ENCODE assay signal across 12 cellular contexts in the genomic region with DNA sequence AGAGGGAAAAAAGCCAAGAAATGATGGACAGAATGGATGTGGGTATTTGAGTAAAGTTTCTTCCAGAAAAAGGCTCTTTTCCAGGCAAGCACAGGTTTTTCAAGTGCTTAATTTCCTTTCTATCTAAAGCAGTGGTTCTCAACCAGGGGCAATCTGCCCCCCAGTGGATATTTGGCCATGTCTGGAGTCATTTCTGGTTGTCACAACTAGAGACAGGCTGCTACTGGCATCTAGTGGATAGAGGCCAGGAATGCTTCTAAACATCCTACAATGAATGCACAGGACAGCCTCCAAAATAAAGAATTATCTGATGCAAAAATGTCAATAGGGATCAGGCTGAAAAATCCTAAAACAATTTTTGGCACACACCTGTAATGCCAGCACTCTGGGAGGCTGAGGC. TPM values are rescaled to one million over a fixed set of nuclear protein-coding genes. Genes with fewer than 3 reads are reported as not detected.
DNase-seq lines count a peak whose midpoint lies in the region; ATAC-seq, FAIRE-seq and TF ChIP-seq lines count a peak whose summit lies in the region.
"Had no signal": no experiment of that assay in that cellular context is flagged by ENCODE, and none has a peak within 500 bp of the region (broad histone marks: within the 10 kb centered on the region; RNA-seq: fewer than 3 reads in every experiment).

No MANE protein-coding gene starts in this region.

- H3K27ac Mint-ChIP-seq in CD4-positive, CD25-positive, alpha-beta regulatory T cell: peak overlapping the region; percentile 36 to 77 (median 45)

- FAIRE-seq in H54 (lab: Jason Lieb, UNC): no peak

- no peak for ATAC-seq in CD4-positive, CD25-positive, alpha-beta regulatory T cell (ENCODE audit: low read depth in 2 of 2)
- ATAC-seq in PC-3 (peak; percentile 64), GM18498 (IDR thresholded peaks at IDR 0.05; ENCODE audit: unreplicated experiment) (no peak)

- no peak overlapping the region for H3K4me2 ChIP-seq in PC-3 (ENCODE audit: low read length)

- CTCF ChIA-PET in PC-3 (lab: Charles Lee): no interaction called here

- peak; percentile 60 for TF ChIP-seq CTCF in PC-3 (conservative IDR thresholded peaks at IDR 0.05; ENCODE audit: low read depth, low read length)

- no peak overlapping the region for H2AFZ ChIP-seq in PC-3 (ENCODE audit: low read length)

- no peaks in the 10 kb centered on the region for H3K27me3 Mint-ChIP-seq in CD4-positive, CD25-positive, alpha-beta regulatory T cell

- H3K4me3 Mint-ChIP-seq in CD4-positive, CD25-positive, alpha-beta regulatory T cell: peak overlapping the region in 1 of 4 donors; percentile 46

- peak in 2 of 3 donors; percentile 52 to 53 for DNase-seq in CD4-positive, CD25-positive, alpha-beta regulatory T cell
- DNase-seq in ELF-1 (ENCODE audit: low read depth, low spot score) (peak; percentile 15), PC-3 (peak; percentile 38), cerebellum (ENCODE audit: low spot score) (peak; percentile 72), putamen (ENCODE audit: low spot score) (no peak), NOMO-1 treated with DMSO at 0.1 percent for 48 hours (lab: John Stamatoyannopoulos, UW; ENCODE audit: unreplicated experiment) (no peak), H54 (ENCODE audit: insufficient read length, low spot score) (no peak)
- DNase-seq: GDM1; NCI-H2107; stimulated activated CD4-positive, alpha-beta T cell treated with anti-CD3 and anti-CD28 coated beads, Interleukin-4, amount 100 ng/mL, for 4 hours had no signal

- peaks cover 49% of the 10 kb centered on the region for H3K36me3 Mint-ChIP-seq in CD4-positive, CD25-positive, alpha-beta regulatory T cell

- no peak overlapping the region for H3K27ac ChIP-seq in CD4-positive, CD25-positive, alpha-beta regulatory T cell (ENCODE audit: insufficient read depth, low read length, poor library complexity, severe bottlenecking)
- H3K27ac ChIP-seq in PC-3 (ENCODE audit: low read length): no peak overlapping the region
- H3K27ac ChIP-seq: epithelial cell of prostate had no signal

- H3K4me1 Mint-ChIP-seq in CD4-positive, CD25-positive, alpha-beta regulatory T cell: peaks cover 11 to 39% (median 26%) of the 10 kb centered on the region in 4 donors

- H4K20me1 ChIP-seq in PC-3 (ENCODE audit: low read length): no peaks in the 10 kb centered on the region

- no peaks in the 10 kb centered on the region for H3F3A ChIP-seq in PC-3 (ENCODE audit: low read length, unreplicated experiment)

- no peaks in the 10 kb centered on the region for H3K79me2 ChIP-seq in PC-3 (ENCODE audit: low read length)

- no peaks in the 10 kb centered on the region for H3K9me3 Mint-ChIP-seq in CD4-positive, CD25-positive, alpha-beta regulatory T cell

- H3K36me3 ChIP-seq in CD4-positive, CD25-positive, alpha-beta regulatory T cell (ENCODE audit: control insufficient read depth, insufficient read depth, low read length): peaks cover 46% of the 10 kb centered on the region
- peaks cover 33% of the 10 kb centered on the region for H3K36me3 ChIP-seq in PC-3 (ENCODE audit: low read depth, low read length)

- H3K4me3 ChIP-seq in CD4-positive, CD25-positive, alpha-beta regulatory T cell (ENCODE audit: low read depth, low read length): no peak overlapping the region
- no peak overlapping the region for H3K4me3 ChIP-seq in PC-3 (ENCODE audit: low read length)

- BruUV-seq in PC-3 (replicated peaks; lab: Mats Ljungman, UMichigan): no TSS peak

- POLR2A ChIA-PET in PC-3 (lab: Charles Lee; ENCODE audit: unreplicated experiment): no interaction called here

- no peak for TF ChIP-seq POLR2A in H54 (IDR thresholded peaks at IDR 0.05; ENCODE audit: low read depth, low read length)

- H3K9me2 ChIP-seq in PC-3 (replicated peaks; ENCODE audit: low read length): no peaks in the 10 kb centered on the region

- H3K4me1 ChIP-seq in CD4-positive, CD25-positive, alpha-beta regulatory T cell (ENCODE audit: control insufficient read depth, insufficient read depth, low read length, poor library complexity, severe bottlenecking): peaks cover 29% of the 10 kb centered on the region
- no peaks in the 10 kb centered on the region for H3K4me1 ChIP-seq in PC-3 (ENCODE audit: insufficient read depth, low read length)

- H3K9ac ChIP-seq in PC-3 (ENCODE audit: low read length): no peak overlapping the region

- intact Hi-C loops in PC-3 (cut with micrococcal nuclease): no loop called here

- H3K9me3 ChIP-seq in CD4-positive, CD25-positive, alpha-beta regulatory T cell (ENCODE audit: control insufficient read depth in 2 of 2, low read length in 2 of 2): no peaks in the 10 kb centered on the region
- no peaks in the 10 kb centered on the region for H3K9me3 ChIP-seq in PC-3 (ENCODE audit: low read length)

- H3K27me3 ChIP-seq in CD4-positive, CD25-positive, alpha-beta regulatory T cell (ENCODE audit: control insufficient read depth, insufficient read depth, low read length): no peaks in the 10 kb centered on the region
- no peaks in the 10 kb centered on the region for H3K27me3 ChIP-seq in PC-3 (ENCODE audit: low read length)

RNA-seq across cellular contexts. Expression of a gene that starts 23.9 kb away (rescaled TPM):
- total RNA-seq in CD4-positive, CD25-positive, alpha-beta regulatory T cell: 72.0 TPM
- polyA plus RNA-seq in CD4-positive, CD25-positive, alpha-beta regulatory T cell: 10 to 100 TPM; 40.9 to 53.9 (median 51.4) TPM
- total RNA-seq in PC-3 (2014; rRNA removed): 43.2 and 63.3 TPM in 2 replicates
- 50.9 TPM for total RNA-seq in cerebellum

RNA-seq across cellular contexts. Expression of a gene that starts 32.8 kb away (rescaled TPM):
- total RNA-seq in CD4-positive, CD25-positive, alpha-beta regulatory T cell: 52.7 TPM
- polyA plus RNA-seq in CD4-positive, CD25-positive, alpha-beta regulatory T cell: 100 to 1,000 TPM; 129 to 153 (median 142) TPM
- total RNA-seq in PC-3 (2014; rRNA removed) (31.1 and 36.8 TPM in 2 replicates), cerebellum (15.6 TPM)

RNA-seq across cellular contexts. Expression of a gene that starts 42.6 kb away (rescaled TPM):
- 291 TPM for total RNA-seq in CD4-positive, CD25-positive, alpha-beta regulatory T cell
- 10 to 100 TPM in 3 of 4 donors, 1 to 10 TPM in 1; 9.7 to 17.1 (median 10.9) TPM for polyA plus RNA-seq in CD4-positive, CD25-positive, alpha-beta regulatory T cell
- total RNA-seq in PC-3 (2014; rRNA removed) (35.3 and 37.6 TPM in 2 replicates), cerebellum (259 TPM)

RNA-seq across cellular contexts. Expression of a gene that starts 55.4 kb away (rescaled TPM):
- 31.2 TPM for total RNA-seq in CD4-positive, CD25-positive, alpha-beta regulatory T cell
- 10 to 100 TPM in 1 of 4 donors, 1 to 10 TPM in 3; 5.0 to 10.7 (median 8.1) TPM for polyA plus RNA-seq in CD4-positive, CD25-positive, alpha-beta regulatory T cell
- 3.7 and 7.0 TPM in 2 replicates for total RNA-seq in PC-3 (2014; rRNA removed)
- 2.0 TPM for total RNA-seq in cerebellum

Comparison
In these comparisons a context has a peak if more than half of its experiments do, and no peak if none do; other contexts are left out.
1. DNase-seq: peak in CD4-positive, CD25-positive, alpha-beta regulatory T cell (2 of 3), ELF-1 (single experiment), PC-3 (single experiment) and cerebellum (single experiment); none in putamen (single experiment), NOMO-1 treated with DMSO at 0.1 percent for 48 hours (single experiment) and H54 (single experiment).